ENCODE assay signal across 23 cellular contexts in genomic region chr18:63097198-63097597, GRCh38.
A peak's percentile ranks its signal among the peaks of the same experiment; 100 is the strongest.
DNase-seq lines count a peak whose midpoint lies in the region; ATAC-seq and TF ChIP-seq lines count a peak whose summit lies in the region.
"Had no signal": no experiment of that assay in that cellular context is flagged by ENCODE, and none has a peak within 500 bp of the region (broad histone marks: within the 10 kb centered on the region; RNA-seq: fewer than 3 reads in every experiment).

No MANE protein-coding gene starts in this region.

- H3K9me3 ChIP-seq in BE2C (no peaks in the 10 kb centered on the region), prostate gland (no peaks in the 10 kb centered on the region)
- no peaks in the 10 kb centered on the region for H3K9me3 ChIP-seq in CD4-positive, alpha-beta T cell (ENCODE audit: control insufficient read depth, low read length)
- H3K9me3 ChIP-seq: Peyer's patch, suprapubic skin had no signal

- H3K36me3 Mint-ChIP-seq in CD4-positive, alpha-beta T cell (ENCODE audit: low read depth) = no peaks in the 10 kb centered on the region
- no peaks in the 10 kb centered on the region for H3K36me3 Mint-ChIP-seq in nephron (ENCODE audit: low read depth)

- 38% methylated on average over 10 of the region's 10 CpGs for WGBS in prostate gland

- CTCF ChIA-PET in CD4-positive, alpha-beta T cell (lab: Charles Lee) = no interaction called here

- H3K4me3 ChIP-seq in BE2C (ENCODE audit: low read depth, low read length) = peak overlapping the region; percentile 4; the same call in 1 of the 2 replicates
- no peak overlapping the region for H3K4me3 ChIP-seq in prostate gland
- H3K4me3 ChIP-seq: coronary artery, Peyer's patch, SK-N-MC, suprapubic skin had no signal

- no peaks in the 10 kb centered on the region for H3K36me3 ChIP-seq in BE2C
- H3K36me3 ChIP-seq in prostate gland = no peaks in the 10 kb centered on the region
- H3K36me3 ChIP-seq: Peyer's patch, suprapubic skin had no signal

- H3K4me3 Mint-ChIP-seq in CD4-positive, alpha-beta T cell = no peak overlapping the region
- no peak overlapping the region for H3K4me3 Mint-ChIP-seq in nephron
- H3K4me3 Mint-ChIP-seq: endodermal cell had no signal

- ATAC-seq in CD4-positive, alpha-beta T cell (ENCODE audit: poor library complexity) = no peak
- ATAC-seq in HG02938 (IDR thresholded peaks at IDR 0.05; ENCODE audit: unreplicated experiment) = no peak
- ATAC-seq: left colon had no signal

- intact Hi-C loops in CD4-positive, alpha-beta T cell (cut with DNase I, micrococcal nuclease) = no loop called here
- intact Hi-C loops in prostate gland (cut with DNase I) = no loop called here

- H3K27me3 Mint-ChIP-seq in CD4-positive, alpha-beta T cell = no peaks in the 10 kb centered on the region
- H3K27me3 Mint-ChIP-seq in nephron (ENCODE audit: low read depth) = peaks cover 18% of the 10 kb centered on the region

- H3K27me3 ChIP-seq in BE2C (no peaks in the 10 kb centered on the region), prostate gland (replicated peaks; ENCODE audit: insufficient read depth) (no peaks in the 10 kb centered on the region)
- H3K27me3 ChIP-seq in CD4-positive, alpha-beta T cell (ENCODE audit: control insufficient read depth, insufficient read depth, low read length) = no peaks in the 10 kb centered on the region
- H3K27me3 ChIP-seq: Peyer's patch, suprapubic skin had no signal

- no peak for TF ChIP-seq POLR2A in prostate gland (IDR thresholded peaks at IDR 0.05)

- POLR2A ChIA-PET in CD4-positive, alpha-beta T cell (lab: Charles Lee) = no interaction called here

- no peaks in the 10 kb centered on the region for H3K9me3 Mint-ChIP-seq in CD4-positive, alpha-beta T cell
- no peaks in the 10 kb centered on the region for H3K9me3 Mint-ChIP-seq in nephron
- H3K9me3 Mint-ChIP-seq: endodermal cell had no signal

- peaks cover 47% of the 10 kb centered on the region for H3K4me1 Mint-ChIP-seq in CD4-positive, alpha-beta T cell (ENCODE audit: low read depth)
- H3K4me1 Mint-ChIP-seq in nephron = peaks cover 17% of the 10 kb centered on the region

- TF ChIP-seq CTCF in BE2C (IDR thresholded peaks at IDR 0.05; ENCODE audit: low read depth, low read length) = no peak
- no peak for TF ChIP-seq CTCF in CD4-positive, alpha-beta T cell (IDR thresholded peaks at IDR 0.05)
- TF ChIP-seq CTCF in nephron (IDR thresholded peaks at IDR 0.05; ENCODE audit: unreplicated experiment in 3 of 3) = no peak
- no peak for TF ChIP-seq CTCF in prostate gland (IDR thresholded peaks at IDR 0.05)

- H3K27ac Mint-ChIP-seq in CD4-positive, alpha-beta T cell = peak overlapping the region; percentile 50
- H3K27ac Mint-ChIP-seq in nephron = peak overlapping the region; percentile 3 to 27 (median 18)
- H3K27ac Mint-ChIP-seq: endodermal cell had no signal

- H3K27ac ChIP-seq in CD4-positive, alpha-beta T cell (ENCODE audit: low read depth, low read length) = no peak overlapping the region
- H3K27ac ChIP-seq in prostate gland = no peak overlapping the region
- H3K27ac ChIP-seq: coronary artery, Peyer's patch, SK-N-MC, suprapubic skin had no signal

- peak; percentile 31 for DNase-seq in BE2C
- no peak for DNase-seq in CD4-positive, alpha-beta T cell
- peak; percentile 83 for DNase-seq in SK-N-DZ (ENCODE audit: low spot score)
- DNase-seq in prostate gland (ENCODE audit: low spot score) = no peak
- DNase-seq in NCI-H345 (lab: John Stamatoyannopoulos, UW) = no peak
- DNase-seq: activated naive CD4-positive, alpha-beta T cell treated with Interleukin-2 at 50 U/mL for 16 hours; activated T-cell treated with anti-CD3 and anti-CD28 coated beads, Interleukin-2, amount 50 U/mL, for 48 hours; endodermal cell; glutamatergic neuron; GOT3; left colon; mesenchymal stem cell; NCI-H1417; NCI-H2081 treated with DMSO at 0.1 percent for 48 hours; NCI-H524; Peyer's patch; posterior cingulate gyrus; stimulated activated CD4-positive, alpha-beta T cell treated with anti-CD3 and anti-CD28 coated beads, Interleukin-1b, Interleukin-23, amount 100 ng/mL, for 48 hours had no signal

- H3K4me1 ChIP-seq in BE2C = peaks cover 15% of the 10 kb centered on the region
- H3K4me1 ChIP-seq in prostate gland (replicated peaks) = no peaks in the 10 kb centered on the region
- H3K4me1 ChIP-seq: suprapubic skin had no signal

Comparison
In these comparisons a context has a peak if more than half of its experiments do, and no peak if none do; other contexts are left out.
1. DNase-seq: peak in BE2C (single experiment) and SK-N-DZ (single experiment); none in CD4-positive, alpha-beta T cell (0 of 10), prostate gland (single experiment) and NCI-H345 (single experiment).